1 cellular context compared by ENCODE assay signal in genomic region chr6:36683656-36684446, GRCh38.
TF ChIP-seq lines count a peak whose summit lies in the region.

No MANE protein-coding gene starts in this region.

TF ChIP-seq in H1, 55 proteins besides CTCF, POLR2A, EP300 and RAD21 (continued from another document):
- TF ChIP-seq TCF12 (IDR thresholded peaks at IDR 0.05; ENCODE audit: low read depth, low read length) (no peak), ASH2L (IDR thresholded peaks at IDR 0.05; ENCODE audit: low read length) (no peak), FOSL1 (IDR thresholded peaks at IDR 0.05; ENCODE audit: insufficient read depth, low read depth, low read length) (no peak), CHD1 (IDR thresholded peaks at IDR 0.05; ENCODE audit: low read depth, low read length) (no peak), TAF7 (optimal IDR thresholded peaks at IDR 0.05; ENCODE audit: borderline replicate concordance, low read depth, low read length) (no peak), NRF1 (IDR thresholded peaks at IDR 0.05; ENCODE audit: low read depth, low read length) (no peak), CTBP2 (IDR thresholded peaks at IDR 0.05; ENCODE audit: borderline replicate concordance, insufficient read depth, insufficient read length, low read length) (no peak), MAX (IDR thresholded peaks at IDR 0.05) (no peak)
TF ChIP-seq in H1: peak in this region for 0.
